2 cellular contexts compared by ENCODE assay signal in the genomic region with DNA sequence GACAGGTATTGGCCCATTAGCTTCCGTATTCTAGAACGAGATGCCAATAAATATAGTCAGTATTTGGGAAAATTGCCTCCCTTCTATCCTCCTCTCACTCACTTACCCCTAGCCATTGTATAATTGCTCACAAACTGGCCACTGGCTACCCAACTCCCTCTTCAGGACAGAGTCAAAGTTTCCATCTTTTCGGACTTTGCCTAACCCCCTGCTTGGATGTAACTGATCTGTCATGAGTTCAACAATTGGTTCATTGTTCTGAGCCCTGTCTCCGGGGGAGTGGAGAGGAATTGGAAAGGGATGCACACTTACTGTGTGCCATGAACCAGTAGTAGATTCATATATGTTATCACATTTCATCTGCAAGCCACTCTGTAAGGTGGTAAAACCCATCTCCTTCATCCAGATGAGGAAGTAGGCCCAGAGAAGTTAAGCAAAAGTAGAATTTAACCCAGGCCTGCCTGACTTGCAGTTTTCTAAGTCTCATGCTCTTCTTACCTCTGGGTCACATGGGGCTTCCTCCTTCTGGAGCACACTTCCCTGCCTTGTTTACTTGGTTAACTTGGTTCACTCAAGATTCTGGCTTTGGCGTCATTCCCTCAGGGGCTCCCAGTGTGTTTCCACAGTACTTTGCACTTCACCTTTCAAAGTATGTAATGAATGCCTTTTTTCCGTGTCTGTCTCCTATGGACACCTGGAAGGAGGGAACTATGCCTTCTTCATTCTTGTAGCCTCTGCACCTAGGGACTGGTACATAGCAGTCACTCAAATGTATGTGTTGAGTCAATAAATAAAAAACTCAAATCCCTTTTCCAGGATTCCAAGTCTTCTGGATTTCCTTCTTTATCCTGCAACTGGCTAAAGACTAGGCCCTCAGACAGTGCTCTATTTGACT.
TF ChIP-seq lines count a peak whose summit lies in the region.

No MANE protein-coding gene starts in this region.

TF ChIP-seq in endothelial cell of umbilical vein, 7 proteins besides CTCF, POLR2A, EP300 and RAD21:
- TF ChIP-seq EZH2 (IDR thresholded peaks at IDR 0.05; ENCODE audit: borderline replicate concordance, low read depth, low read length, severe bottlenecking) (no peak), POLR2AphosphoS5 (IDR thresholded peaks at IDR 0.05; ENCODE audit: insufficient read depth, low read depth, low read length) (no peak), MYC (IDR thresholded peaks at IDR 0.05; ENCODE audit: low read depth, low read length) (no peak)

TF ChIP-seq in HEK293T, 16 proteins besides CTCF, POLR2A, EP300 and RAD21:
- TF ChIP-seq BHLHE40 (IDR thresholded peaks at IDR 0.05; ENCODE audit: borderline replicate concordance) (no peak), FOXK2 (IDR thresholded peaks at IDR 0.05) (no peak), SUZ12 (IDR thresholded peaks at IDR 0.05) (no peak), CTBP1 (IDR thresholded peaks at IDR 0.05; ENCODE audit: borderline replicate concordance) (no peak), ARNT (IDR thresholded peaks at IDR 0.05) (no peak), NFRKB (IDR thresholded peaks at IDR 0.05) (no peak), HDGF (IDR thresholded peaks at IDR 0.05; ENCODE audit: borderline replicate concordance) (no peak), LEF1 (IDR thresholded peaks at IDR 0.05; ENCODE audit: borderline replicate concordance) (no peak), ZNF384 (IDR thresholded peaks at IDR 0.05) (no peak), ELF4 (IDR thresholded peaks at IDR 0.05) (no peak), TARDBP (IDR thresholded peaks at IDR 0.05) (no peak), L3MBTL2 (conservative IDR thresholded peaks at IDR 0.05) (no peak), SP1 (IDR thresholded peaks at IDR 0.05) (no peak), FOXA1 (IDR thresholded peaks at IDR 0.05) (no peak), FOXM1 (IDR thresholded peaks at IDR 0.05; ENCODE audit: borderline replicate concordance) (no peak)
- TF ChIP-seq, protein P1, sequence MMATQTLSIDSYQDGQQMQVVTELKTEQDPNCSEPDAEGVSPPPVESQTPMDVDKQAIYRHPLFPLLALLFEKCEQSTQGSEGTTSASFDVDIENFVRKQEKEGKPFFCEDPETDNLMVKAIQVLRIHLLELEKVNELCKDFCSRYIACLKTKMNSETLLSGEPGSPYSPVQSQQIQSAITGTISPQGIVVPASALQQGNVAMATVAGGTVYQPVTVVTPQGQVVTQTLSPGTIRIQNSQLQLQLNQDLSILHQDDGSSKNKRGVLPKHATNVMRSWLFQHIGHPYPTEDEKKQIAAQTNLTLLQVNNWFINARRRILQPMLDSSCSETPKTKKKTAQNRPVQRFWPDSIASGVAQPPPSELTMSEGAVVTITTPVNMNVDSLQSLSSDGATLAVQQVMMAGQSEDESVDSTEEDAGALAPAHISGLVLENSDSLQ (IDR thresholded peaks at IDR 0.05), result no peak
